8 cellular contexts compared by ENCODE assay signal in genomic region chr2:131673400-131674173, GRCh38.
DNase-seq lines count a peak whose midpoint lies in the region; ATAC-seq and TF ChIP-seq lines count a peak whose summit lies in the region.

No MANE protein-coding gene starts in this region.

- no peak for TF ChIP-seq POLR2A in erythroblast (IDR thresholded peaks at IDR 0.05; ENCODE audit: low read length)

- H3K36me3 ChIP-seq in muscle layer of colon (ENCODE audit: insufficient read depth, low read length) = no peaks in the 10 kb centered on the region

- H3K27me3 ChIP-seq in muscle layer of colon (ENCODE audit: control insufficient read depth in 1 of 2, insufficient read depth in 2 of 2, low read length in 2 of 2) = peaks cover 6 to 9% of the 10 kb centered on the region in 2 donors

- ATAC-seq in HG03354 (IDR thresholded peaks at IDR 0.05; ENCODE audit: poor library complexity, severe bottlenecking, unreplicated experiment) = peak; percentile 94

- H3K4me1 ChIP-seq in muscle layer of colon (ENCODE audit: insufficient read depth, low read length) = peaks cover 14% of the 10 kb centered on the region

- H3K27ac ChIP-seq in C4-2B (peak overlapping the region; percentile 37), muscle layer of colon (ENCODE audit: low read depth, low read length) (no peak overlapping the region)

- DNase-seq in GM19238 (ENCODE audit: insufficient read length, low spot score) (peak; percentile 52), NCI-H82 (lab: John Stamatoyannopoulos, UW) (peak; percentile 80), activated T-cell treated with anti-CD3 and anti-CD28 coated beads for 24 hours (ENCODE audit: low read depth) (peak; percentile 59), erythroblast (lab: John Stamatoyannopoulos, UW) (peak; percentile 44 to 53)
- peak; percentile 45 to 47 for DNase-seq in stimulated activated CD8-positive, alpha-beta memory T cell treated with anti-CD3 and anti-CD28 coated beads, Interleukin-7, amount 100 ng/mL, for 48 hours (ENCODE audit: extremely low read depth in 1 of 2, low read depth in 1 of 2)

- H3K4me3 ChIP-seq in muscle layer of colon (ENCODE audit: low read depth in 1 of 2, low read length in 2 of 2) = peak overlapping the region; percentile 36 to 42

- no peak overlapping the region for H3K9ac ChIP-seq in muscle layer of colon (ENCODE audit: low read length)

- H3K9me3 ChIP-seq in muscle layer of colon (ENCODE audit: low read length) = no peaks in the 10 kb centered on the region

- peak; percentile 84 for TF ChIP-seq CTCF in C4-2B (conservative IDR thresholded peaks at IDR 0.05)
